ENCODE assay signal across 9 cellular contexts in the genomic region with DNA sequence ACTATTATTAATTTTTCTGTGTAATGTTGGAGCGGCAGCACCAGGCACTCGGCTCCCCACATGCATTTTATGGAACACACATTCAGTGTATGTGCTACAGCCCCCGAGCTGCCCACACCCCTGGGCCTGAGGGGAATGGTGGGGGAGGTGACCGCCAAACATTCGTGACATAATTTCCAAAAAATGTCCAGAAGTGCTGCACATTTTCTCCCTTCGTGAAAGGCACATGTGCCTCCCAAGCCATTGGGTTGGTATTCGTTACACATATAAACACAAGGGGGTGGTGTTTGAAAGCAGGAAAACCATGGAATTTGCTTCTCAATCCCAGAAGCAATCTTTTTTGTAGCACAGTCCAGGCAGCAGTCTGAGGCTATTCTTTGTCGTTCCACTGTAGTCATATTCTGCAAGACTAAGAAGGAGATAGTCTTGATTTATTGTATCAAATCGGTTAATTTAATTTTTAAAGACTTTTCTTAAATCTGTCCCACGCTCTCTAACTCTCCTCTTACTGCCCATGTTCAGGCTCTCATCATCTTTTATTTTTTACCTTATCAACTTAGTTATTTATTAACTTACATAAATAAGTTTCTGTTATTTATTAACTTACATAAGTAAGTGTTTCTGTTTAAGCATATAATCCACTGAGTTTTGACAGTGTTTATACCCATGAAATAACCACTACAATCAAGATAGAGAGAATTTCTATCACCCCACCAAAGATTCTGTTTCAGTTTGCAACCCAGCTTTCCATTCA. TPM values are rescaled to one million over a fixed set of nuclear protein-coding genes. Genes with fewer than 3 reads are reported as not detected.
A peak's percentile ranks its signal among the peaks of the same experiment; 100 is the strongest.
DNase-seq lines count a peak whose midpoint lies in the region; TF ChIP-seq lines count a peak whose summit lies in the region.
"Had no signal": no experiment of that assay in that cellular context is flagged by ENCODE, and none has a peak within 500 bp of the region (broad histone marks: within the 10 kb centered on the region; RNA-seq: fewer than 3 reads in every experiment).

No MANE protein-coding gene starts in this region.

- H3K27ac ChIP-seq in suprapubic skin, result no peak overlapping the region
- H3K27ac ChIP-seq: BLaER1 had no signal

- peak in 1 of 2 donors; percentile 19 for TF ChIP-seq CTCF in suprapubic skin (IDR thresholded peaks at IDR 0.05)

- 34% methylated on average over 10 of the region's 10 CpGs for WGBS in suprapubic skin

- H3K4me3 ChIP-seq in suprapubic skin, result no peak overlapping the region
- H3K4me3 ChIP-seq: BLaER1 had no signal

- no peaks in the 10 kb centered on the region for H3K9me3 ChIP-seq in suprapubic skin
- H3K9me3 ChIP-seq: BLaER1 had no signal

- TF ChIP-seq POLR2A in suprapubic skin (IDR thresholded peaks at IDR 0.05), result no peak

- no peaks in the 10 kb centered on the region for H3K36me3 ChIP-seq in suprapubic skin
- H3K36me3 ChIP-seq: BLaER1 had no signal

- peak; percentile 21 for DNase-seq in NCI-H1092 treated with DMSO at 0.1 percent for 48 hours (lab: John Stamatoyannopoulos, UW)
- no peak for DNase-seq in NCI-H1092 (lab: John Stamatoyannopoulos, UW)
- peak; percentile 67 for DNase-seq in amniotic epithelial cell (ENCODE audit: low read depth)
- DNase-seq in hippocampal formation (lab: John Stamatoyannopoulos, UW), result peak; percentile 8 to 41
- DNase-seq in superior temporal gyrus (ENCODE audit: extremely low spot score), result peak; percentile 58
- no peak for DNase-seq in GM19240 (ENCODE audit: insufficient read length, low spot score)
- no peak for DNase-seq in stimulated activated CD4-positive, alpha-beta T cell treated with anti-CD3 and anti-CD28 coated beads, Interleukin-1b, Interleukin-23, amount 100 ng/mL, for 48 hours
- DNase-seq in suprapubic skin (ENCODE audit: low spot score in 2 of 2), result no peak

- H3K27me3 ChIP-seq in suprapubic skin, result no peaks in the 10 kb centered on the region
- H3K27me3 ChIP-seq: BLaER1 had no signal

- no peak for TF ChIP-seq EP300 in suprapubic skin (IDR thresholded peaks at IDR 0.05)

- no peaks in the 10 kb centered on the region for H3K4me1 ChIP-seq in suprapubic skin
- H3K4me1 ChIP-seq: BLaER1 had no signal

RNA-seq across cellular contexts. Expression of gene POLR2M, which starts 39.2 kb away (rescaled TPM):
- 100 to 1,000 TPM in 2 of 4 donors, 10 to 100 TPM in 2; 61.9 to 329 (median 135) TPM for total RNA-seq in suprapubic skin

Comparison
In these comparisons a context has a peak if more than half of its experiments do, and no peak if none do; other contexts are left out.
1. DNase-seq: peak in NCI-H1092 treated with DMSO at 0.1 percent for 48 hours (single experiment), amniotic epithelial cell (single experiment), hippocampal formation (2 of 2) and superior temporal gyrus (single experiment); none in NCI-H1092 (single experiment), GM19240 (single experiment), stimulated activated CD4-positive, alpha-beta T cell treated with anti-CD3 and anti-CD28 coated beads, Interleukin-1b, Interleukin-23, amount 100 ng/mL, for 48 hours (single experiment) and suprapubic skin (0 of 2).